24 cellular contexts compared by ENCODE assay signal in genomic region chr5:5716665-5717064, GRCh38.
"Had no signal": no experiment of that assay in that cellular context is flagged by ENCODE, and none has a peak within 500 bp of the region (broad histone marks: within the 10 kb centered on the region; RNA-seq: fewer than 3 reads in every experiment).

No MANE protein-coding gene starts in this region.

- DNase-seq: cerebellar nuclear complex; cortex of kidney; effector memory CD8-positive, alpha-beta T cell; erythroblast; esophagus squamous epithelium; foreskin melanocyte; left ventricle myocardium superior; naive thymus-derived CD4-positive, alpha-beta T cell; nucleus accumbens; ovary; posterior cingulate gyrus; psoas muscle; right cardiac atrium; sigmoid colon; stimulated activated CD4-positive, alpha-beta T cell treated with anti-CD3 and anti-CD28 coated beads, Interleukin-2, amount 100 ng/mL, for 24 hours; stimulated activated CD4-positive, alpha-beta T cell treated with anti-CD3 and anti-CD28 coated beads, Interleukin-4, amount 100 ng/mL, for 24 hours; stimulated activated naive CD4-positive, alpha-beta T cell treated with Interleukin-2 at 50 U/mL for 16 hours; stomach; testis; tibial artery; upper lobe of left lung had no signal

- H3K4me1 ChIP-seq: esophagus squamous epithelium, psoas muscle, sigmoid colon, testis, tibial artery, upper lobe of left lung, vagina had no signal

- H3K27ac ChIP-seq: esophagus squamous epithelium, ovary, psoas muscle, sigmoid colon, stomach, testis, tibial artery, upper lobe of left lung, vagina had no signal

- H3K36me3 ChIP-seq: esophagus squamous epithelium, ovary, sigmoid colon, stomach, tibial artery, upper lobe of left lung, vagina had no signal

- ATAC-seq: effector memory CD8-positive, alpha-beta T cell; left ventricle myocardium superior; naive thymus-derived CD4-positive, alpha-beta T cell; psoas muscle; right cardiac atrium; stimulated activated effector memory CD8-positive, alpha-beta T cell treated with anti-CD3 and anti-CD28 coated beads, Interleukin-12 subunit alpha, Interleukin-12 subunit beta, amount 100 ng/mL, for 72 hours had no signal

- H3K4me3 ChIP-seq: esophagus squamous epithelium, lung, ovary, psoas muscle, sigmoid colon, stomach, testis, tibial artery, upper lobe of left lung, vagina had no signal

- H3K27me3 ChIP-seq: esophagus squamous epithelium, ovary, sigmoid colon, stomach, testis, tibial artery, upper lobe of left lung, vagina had no signal

- H3K9me3 ChIP-seq: esophagus squamous epithelium, ovary, psoas muscle, sigmoid colon, stomach, testis, tibial artery, upper lobe of left lung, vagina had no signal
